1 cellular context compared by ENCODE assay signal in the genomic region with DNA sequence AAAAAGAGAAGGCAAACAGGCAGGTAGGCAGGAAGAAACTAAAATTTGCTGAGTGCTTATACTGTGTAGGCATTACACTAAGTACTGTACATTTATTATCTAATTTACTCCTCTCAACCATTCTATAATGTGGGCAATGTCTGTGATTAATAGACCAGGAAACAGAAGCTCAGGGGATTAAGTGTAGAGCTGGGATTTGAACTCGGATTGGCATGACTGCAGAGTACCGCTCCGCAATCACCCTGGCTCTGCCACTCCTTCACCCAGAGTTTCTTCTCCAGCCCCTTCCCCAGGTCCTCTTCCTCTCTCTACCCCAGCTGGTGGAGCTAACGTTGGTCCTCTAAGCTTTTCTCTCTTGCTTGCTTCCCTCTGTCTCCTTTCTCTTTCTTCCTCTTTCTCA.
TF ChIP-seq lines count a peak whose summit lies in the region.

No MANE protein-coding gene starts in this region.

TF ChIP-seq in GM23338, 12 proteins besides CTCF, POLR2A, EP300 and RAD21:
- TF ChIP-seq NANOG (IDR thresholded peaks at IDR 0.05; ENCODE audit: borderline replicate concordance) (no peak), EZH2 (IDR thresholded peaks at IDR 0.05; ENCODE audit: low read depth, unreplicated experiment) (no peak), CREB1 (CRISPR knock-in tag; IDR thresholded peaks at IDR 0.05; ENCODE audit: low read depth) (no peak), ZNF331 (CRISPR knock-in tag; IDR thresholded peaks at IDR 0.05; ENCODE audit: low read depth) (no peak), POLR2AphosphoS5 (IDR thresholded peaks at IDR 0.05; ENCODE audit: low read depth) (no peak), STAT1 (IDR thresholded peaks at IDR 0.05; ENCODE audit: unreplicated experiment) (no peak), ZNF114 (CRISPR knock-in tag; IDR thresholded peaks at IDR 0.05) (no peak), JUNB (IDR thresholded peaks at IDR 0.05; ENCODE audit: unreplicated experiment) (no peak), EZH2phosphoT487 (IDR thresholded peaks at IDR 0.05; ENCODE audit: unreplicated experiment) (no peak)
- TF ChIP-seq, protein P1, sequence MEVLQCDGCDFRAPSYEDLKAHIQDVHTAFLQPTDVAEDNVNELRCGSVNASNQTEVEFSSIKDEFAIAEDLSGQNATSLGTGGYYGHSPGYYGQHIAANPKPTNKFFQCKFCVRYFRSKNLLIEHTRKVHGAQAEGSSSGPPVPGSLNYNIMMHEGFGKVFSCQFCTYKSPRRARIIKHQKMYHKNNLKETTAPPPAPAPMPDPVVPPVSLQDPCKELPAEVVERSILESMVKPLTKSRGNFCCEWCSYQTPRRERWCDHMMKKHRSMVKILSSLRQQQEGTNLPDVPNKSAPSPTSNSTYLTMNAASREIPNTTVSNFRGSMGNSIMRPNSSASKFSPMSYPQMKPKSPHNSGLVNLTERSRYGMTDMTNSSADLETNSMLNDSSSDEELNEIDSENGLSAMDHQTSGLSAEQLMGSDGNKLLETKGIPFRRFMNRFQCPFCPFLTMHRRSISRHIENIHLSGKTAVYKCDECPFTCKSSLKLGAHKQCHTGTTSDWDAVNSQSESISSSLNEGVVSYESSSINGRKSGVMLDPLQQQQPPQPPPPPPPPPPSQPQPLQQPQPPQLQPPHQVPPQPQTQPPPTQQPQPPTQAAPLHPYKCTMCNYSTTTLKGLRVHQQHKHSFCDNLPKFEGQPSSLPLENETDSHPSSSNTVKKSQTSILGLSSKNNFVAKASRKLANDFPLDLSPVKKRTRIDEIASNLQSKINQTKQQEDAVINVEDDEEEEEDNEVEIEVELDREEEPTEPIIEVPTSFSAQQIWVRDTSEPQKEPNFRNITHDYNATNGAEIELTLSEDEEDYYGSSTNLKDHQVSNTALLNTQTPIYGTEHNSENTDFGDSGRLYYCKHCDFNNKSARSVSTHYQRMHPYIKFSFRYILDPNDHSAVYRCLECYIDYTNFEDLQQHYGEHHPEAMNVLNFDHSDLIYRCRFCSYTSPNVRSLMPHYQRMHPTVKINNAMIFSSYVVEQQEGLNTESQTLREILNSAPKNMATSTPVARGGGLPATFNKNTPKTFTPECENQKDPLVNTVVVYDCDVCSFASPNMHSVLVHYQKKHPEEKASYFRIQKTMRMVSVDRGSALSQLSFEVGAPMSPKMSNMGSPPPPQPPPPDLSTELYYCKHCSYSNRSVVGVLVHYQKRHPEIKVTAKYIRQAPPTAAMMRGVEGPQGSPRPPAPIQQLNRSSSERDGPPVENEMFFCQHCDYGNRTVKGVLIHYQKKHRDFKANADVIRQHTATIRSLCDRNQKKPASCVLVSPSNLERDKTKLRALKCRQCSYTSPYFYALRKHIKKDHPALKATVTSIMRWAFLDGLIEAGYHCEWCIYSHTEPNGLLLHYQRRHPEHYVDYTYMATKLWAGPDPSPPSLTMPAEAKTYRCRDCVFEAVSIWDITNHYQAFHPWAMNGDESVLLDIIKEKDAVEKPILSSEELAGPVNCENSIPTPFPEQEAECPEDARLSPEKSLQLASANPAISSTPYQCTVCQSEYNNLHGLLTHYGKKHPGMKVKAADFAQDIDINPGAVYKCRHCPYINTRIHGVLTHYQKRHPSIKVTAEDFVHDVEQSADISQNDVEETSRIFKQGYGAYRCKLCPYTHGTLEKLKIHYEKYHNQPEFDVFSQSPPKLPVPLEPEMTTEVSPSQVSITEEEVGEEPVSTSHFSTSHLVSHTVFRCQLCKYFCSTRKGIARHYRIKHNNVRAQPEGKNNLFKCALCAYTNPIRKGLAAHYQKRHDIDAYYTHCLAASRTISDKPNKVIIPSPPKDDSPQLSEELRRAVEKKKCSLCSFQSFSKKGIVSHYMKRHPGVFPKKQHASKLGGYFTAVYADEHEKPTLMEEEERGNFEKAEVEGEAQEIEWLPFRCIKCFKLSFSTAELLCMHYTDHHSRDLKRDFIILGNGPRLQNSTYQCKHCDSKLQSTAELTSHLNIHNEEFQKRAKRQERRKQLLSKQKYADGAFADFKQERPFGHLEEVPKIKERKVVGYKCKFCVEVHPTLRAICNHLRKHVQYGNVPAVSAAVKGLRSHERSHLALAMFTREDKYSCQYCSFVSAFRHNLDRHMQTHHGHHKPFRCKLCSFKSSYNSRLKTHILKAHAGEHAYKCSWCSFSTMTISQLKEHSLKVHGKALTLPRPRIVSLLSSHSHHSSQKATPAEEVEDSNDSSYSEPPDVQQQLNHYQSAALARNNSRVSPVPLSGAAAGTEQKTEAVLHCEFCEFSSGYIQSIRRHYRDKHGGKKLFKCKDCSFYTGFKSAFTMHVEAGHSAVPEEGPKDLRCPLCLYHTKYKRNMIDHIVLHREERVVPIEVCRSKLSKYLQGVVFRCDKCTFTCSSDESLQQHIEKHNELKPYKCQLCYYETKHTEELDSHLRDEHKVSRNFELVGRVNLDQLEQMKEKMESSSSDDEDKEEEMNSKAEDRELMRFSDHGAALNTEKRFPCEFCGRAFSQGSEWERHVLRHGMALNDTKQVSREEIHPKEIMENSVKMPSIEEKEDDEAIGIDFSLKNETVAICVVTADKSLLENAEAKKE (CRISPR knock-in tag; IDR thresholded peaks at IDR 0.05): no peak
- TF ChIP-seq, protein P2, sequence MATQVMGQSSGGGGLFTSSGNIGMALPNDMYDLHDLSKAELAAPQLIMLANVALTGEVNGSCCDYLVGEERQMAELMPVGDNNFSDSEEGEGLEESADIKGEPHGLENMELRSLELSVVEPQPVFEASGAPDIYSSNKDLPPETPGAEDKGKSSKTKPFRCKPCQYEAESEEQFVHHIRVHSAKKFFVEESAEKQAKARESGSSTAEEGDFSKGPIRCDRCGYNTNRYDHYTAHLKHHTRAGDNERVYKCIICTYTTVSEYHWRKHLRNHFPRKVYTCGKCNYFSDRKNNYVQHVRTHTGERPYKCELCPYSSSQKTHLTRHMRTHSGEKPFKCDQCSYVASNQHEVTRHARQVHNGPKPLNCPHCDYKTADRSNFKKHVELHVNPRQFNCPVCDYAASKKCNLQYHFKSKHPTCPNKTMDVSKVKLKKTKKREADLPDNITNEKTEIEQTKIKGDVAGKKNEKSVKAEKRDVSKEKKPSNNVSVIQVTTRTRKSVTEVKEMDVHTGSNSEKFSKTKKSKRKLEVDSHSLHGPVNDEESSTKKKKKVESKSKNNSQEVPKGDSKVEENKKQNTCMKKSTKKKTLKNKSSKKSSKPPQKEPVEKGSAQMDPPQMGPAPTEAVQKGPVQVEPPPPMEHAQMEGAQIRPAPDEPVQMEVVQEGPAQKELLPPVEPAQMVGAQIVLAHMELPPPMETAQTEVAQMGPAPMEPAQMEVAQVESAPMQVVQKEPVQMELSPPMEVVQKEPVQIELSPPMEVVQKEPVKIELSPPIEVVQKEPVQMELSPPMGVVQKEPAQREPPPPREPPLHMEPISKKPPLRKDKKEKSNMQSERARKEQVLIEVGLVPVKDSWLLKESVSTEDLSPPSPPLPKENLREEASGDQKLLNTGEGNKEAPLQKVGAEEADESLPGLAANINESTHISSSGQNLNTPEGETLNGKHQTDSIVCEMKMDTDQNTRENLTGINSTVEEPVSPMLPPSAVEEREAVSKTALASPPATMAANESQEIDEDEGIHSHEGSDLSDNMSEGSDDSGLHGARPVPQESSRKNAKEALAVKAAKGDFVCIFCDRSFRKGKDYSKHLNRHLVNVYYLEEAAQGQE (IDR thresholded peaks at IDR 0.05; ENCODE audit: unreplicated experiment): no peak
- TF ChIP-seq, protein P3, sequence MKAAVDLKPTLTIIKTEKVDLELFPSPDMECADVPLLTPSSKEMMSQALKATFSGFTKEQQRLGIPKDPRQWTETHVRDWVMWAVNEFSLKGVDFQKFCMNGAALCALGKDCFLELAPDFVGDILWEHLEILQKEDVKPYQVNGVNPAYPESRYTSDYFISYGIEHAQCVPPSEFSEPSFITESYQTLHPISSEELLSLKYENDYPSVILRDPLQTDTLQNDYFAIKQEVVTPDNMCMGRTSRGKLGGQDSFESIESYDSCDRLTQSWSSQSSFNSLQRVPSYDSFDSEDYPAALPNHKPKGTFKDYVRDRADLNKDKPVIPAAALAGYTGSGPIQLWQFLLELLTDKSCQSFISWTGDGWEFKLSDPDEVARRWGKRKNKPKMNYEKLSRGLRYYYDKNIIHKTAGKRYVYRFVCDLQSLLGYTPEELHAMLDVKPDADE (IDR thresholded peaks at IDR 0.05): no peak
